Comparison of ENCODE assay signal across 1 cellular context in the genomic region with DNA sequence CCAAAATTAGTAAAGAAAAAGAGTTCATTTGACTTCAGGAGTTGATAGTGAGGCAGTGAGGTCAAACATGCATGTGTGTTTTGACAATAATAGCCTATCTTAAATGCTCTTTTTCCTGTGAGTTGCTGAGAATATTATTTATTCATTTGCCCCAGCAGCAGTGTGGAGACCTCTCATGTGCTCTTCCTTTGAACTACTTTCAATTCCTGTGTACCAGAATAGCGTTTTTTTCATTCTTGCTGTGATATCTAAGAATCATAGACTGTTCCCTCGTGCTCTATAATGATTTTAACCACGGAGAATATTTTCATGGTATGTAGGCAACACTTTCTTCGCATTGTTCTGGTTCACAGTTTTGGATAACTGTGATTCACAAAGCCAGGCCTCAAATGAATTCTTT.
TF ChIP-seq lines count a peak whose summit lies in the region.

No MANE protein-coding gene starts in this region.

TF ChIP-seq in IMR-90, 13 proteins besides CTCF, POLR2A, EP300 and RAD21 (continued from another document):
- TF ChIP-seq, protein P1, sequence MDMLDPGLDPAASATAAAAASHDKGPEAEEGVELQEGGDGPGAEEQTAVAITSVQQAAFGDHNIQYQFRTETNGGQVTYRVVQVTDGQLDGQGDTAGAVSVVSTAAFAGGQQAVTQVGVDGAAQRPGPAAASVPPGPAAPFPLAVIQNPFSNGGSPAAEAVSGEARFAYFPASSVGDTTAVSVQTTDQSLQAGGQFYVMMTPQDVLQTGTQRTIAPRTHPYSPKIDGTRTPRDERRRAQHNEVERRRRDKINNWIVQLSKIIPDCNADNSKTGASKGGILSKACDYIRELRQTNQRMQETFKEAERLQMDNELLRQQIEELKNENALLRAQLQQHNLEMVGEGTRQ (IDR thresholded peaks at IDR 0.05; ENCODE audit: low read depth, low read length): no peak
- TF ChIP-seq SMC3 (IDR thresholded peaks at IDR 0.05; ENCODE audit: low read depth, low read length): no peak
- TF ChIP-seq NFE2L2 (IDR thresholded peaks at IDR 0.05; ENCODE audit: low read depth, low read length): no peak
- TF ChIP-seq CHD1 (IDR thresholded peaks at IDR 0.05; ENCODE audit: low read depth, low read length): no peak
- TF ChIP-seq MAFK (IDR thresholded peaks at IDR 0.05; ENCODE audit: low read depth, low read length): no peak
- no peak for TF ChIP-seq MXI1 (IDR thresholded peaks at IDR 0.05; ENCODE audit: borderline replicate concordance, low read depth, low read length)
- TF ChIP-seq BHLHE40 (IDR thresholded peaks at IDR 0.05; ENCODE audit: low read depth, low read length): no peak
- TF ChIP-seq FOS (IDR thresholded peaks at IDR 0.05; ENCODE audit: low read depth, low read length): no peak
- no peak for TF ChIP-seq CEBPB (IDR thresholded peaks at IDR 0.05; ENCODE audit: low read depth, low read length)
- TF ChIP-seq RFX5 (IDR thresholded peaks at IDR 0.05; ENCODE audit: low read depth, low read length): no peak
